1 cellular context compared by ENCODE assay signal in the genomic region with DNA sequence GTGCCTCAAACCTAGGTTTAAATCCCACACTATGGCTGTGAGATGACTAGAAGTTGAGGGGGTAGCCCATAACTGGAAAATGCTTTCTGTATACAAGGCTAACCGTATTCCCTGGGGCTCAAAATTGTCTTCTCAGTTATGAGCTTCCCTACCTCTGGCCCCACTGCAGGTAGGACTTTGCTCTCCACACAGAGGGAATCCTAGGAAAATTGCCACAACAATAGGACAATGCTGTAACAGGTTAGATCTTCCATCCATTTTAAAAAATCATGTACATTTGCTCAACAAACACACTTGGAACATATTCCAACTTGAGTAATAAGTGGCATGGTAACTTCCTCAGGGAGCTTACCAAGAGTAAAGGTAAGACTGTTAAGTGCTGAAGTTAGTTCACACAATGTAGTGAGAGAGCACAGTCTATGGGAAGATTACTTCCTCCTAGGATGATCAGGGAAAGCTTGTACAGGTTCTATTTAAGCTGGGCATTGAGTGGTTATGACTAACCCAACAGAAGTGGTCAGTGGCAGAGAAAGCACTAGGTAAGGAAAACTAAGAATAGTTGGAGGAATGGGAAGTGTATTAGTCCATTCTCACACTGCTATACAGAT.
TF ChIP-seq lines count a peak whose summit lies in the region.

No MANE protein-coding gene starts in this region.

TF ChIP-seq in HepG2, 621 proteins besides CTCF, POLR2A, EP300 and RAD21 (continued from another document and continues in another):
- TF ChIP-seq, protein P1, sequence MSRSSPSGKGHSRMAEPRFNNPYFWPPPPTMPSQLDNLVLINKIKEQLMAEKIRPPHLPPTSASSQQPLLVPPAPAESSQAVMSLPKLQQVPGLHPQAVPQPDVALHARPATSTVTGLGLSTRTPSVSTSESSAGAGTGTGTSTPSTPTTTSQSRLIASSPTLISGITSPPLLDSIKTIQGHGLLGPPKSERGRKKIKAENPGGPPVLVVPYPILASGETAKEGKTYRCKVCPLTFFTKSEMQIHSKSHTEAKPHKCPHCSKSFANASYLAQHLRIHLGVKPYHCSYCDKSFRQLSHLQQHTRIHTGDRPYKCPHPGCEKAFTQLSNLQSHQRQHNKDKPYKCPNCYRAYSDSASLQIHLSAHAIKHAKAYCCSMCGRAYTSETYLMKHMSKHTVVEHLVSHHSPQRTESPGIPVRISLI (CRISPR knock-in tag; IDR thresholded peaks at IDR 0.05; ENCODE audit: borderline replicate concordance), result no peak
- TF ChIP-seq ZNF251 (CRISPR knock-in tag; IDR thresholded peaks at IDR 0.05), result no peak
- TF ChIP-seq ZNF777 (CRISPR knock-in tag; IDR thresholded peaks at IDR 0.05), result no peak
- TF ChIP-seq ZNF577 (CRISPR knock-in tag; IDR thresholded peaks at IDR 0.05; ENCODE audit: borderline replicate concordance, low read depth), result no peak
- no peak for TF ChIP-seq NCOA2 (CRISPR knock-in tag; IDR thresholded peaks at IDR 0.05)
- no peak for TF ChIP-seq HDAC6 (IDR thresholded peaks at IDR 0.05; ENCODE audit: low read depth, low read length)
- TF ChIP-seq ELF4 (CRISPR knock-in tag; IDR thresholded peaks at IDR 0.05; ENCODE audit: borderline replicate concordance), result no peak
- peak; percentile 81 for TF ChIP-seq HNF4A (CRISPR knock-in tag; IDR thresholded peaks at IDR 0.05)
- TF ChIP-seq, protein P2, sequence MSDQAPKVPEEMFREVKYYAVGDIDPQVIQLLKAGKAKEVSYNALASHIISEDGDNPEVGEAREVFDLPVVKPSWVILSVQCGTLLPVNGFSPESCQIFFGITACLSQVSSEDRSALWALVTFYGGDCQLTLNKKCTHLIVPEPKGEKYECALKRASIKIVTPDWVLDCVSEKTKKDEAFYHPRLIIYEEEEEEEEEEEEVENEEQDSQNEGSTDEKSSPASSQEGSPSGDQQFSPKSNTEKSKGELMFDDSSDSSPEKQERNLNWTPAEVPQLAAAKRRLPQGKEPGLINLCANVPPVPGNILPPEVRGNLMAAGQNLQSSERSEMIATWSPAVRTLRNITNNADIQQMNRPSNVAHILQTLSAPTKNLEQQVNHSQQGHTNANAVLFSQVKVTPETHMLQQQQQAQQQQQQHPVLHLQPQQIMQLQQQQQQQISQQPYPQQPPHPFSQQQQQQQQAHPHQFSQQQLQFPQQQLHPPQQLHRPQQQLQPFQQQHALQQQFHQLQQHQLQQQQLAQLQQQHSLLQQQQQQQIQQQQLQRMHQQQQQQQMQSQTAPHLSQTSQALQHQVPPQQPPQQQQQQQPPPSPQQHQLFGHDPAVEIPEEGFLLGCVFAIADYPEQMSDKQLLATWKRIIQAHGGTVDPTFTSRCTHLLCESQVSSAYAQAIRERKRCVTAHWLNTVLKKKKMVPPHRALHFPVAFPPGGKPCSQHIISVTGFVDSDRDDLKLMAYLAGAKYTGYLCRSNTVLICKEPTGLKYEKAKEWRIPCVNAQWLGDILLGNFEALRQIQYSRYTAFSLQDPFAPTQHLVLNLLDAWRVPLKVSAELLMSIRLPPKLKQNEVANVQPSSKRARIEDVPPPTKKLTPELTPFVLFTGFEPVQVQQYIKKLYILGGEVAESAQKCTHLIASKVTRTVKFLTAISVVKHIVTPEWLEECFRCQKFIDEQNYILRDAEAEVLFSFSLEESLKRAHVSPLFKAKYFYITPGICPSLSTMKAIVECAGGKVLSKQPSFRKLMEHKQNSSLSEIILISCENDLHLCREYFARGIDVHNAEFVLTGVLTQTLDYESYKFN (CRISPR knock-in tag; conservative IDR thresholded peaks at IDR 0.05), result peak; percentile 73
- TF ChIP-seq NPAS2 (CRISPR knock-in tag; IDR thresholded peaks at IDR 0.05; ENCODE audit: borderline replicate concordance), result no peak
- no peak for TF ChIP-seq DNMT1 (CRISPR knock-in tag; IDR thresholded peaks at IDR 0.05)
- no peak for TF ChIP-seq U2AF2 (IDR thresholded peaks at IDR 0.05; ENCODE audit: low read depth, low read length)
- TF ChIP-seq RFX1 (IDR thresholded peaks at IDR 0.05), result no peak
- no peak for TF ChIP-seq NKX3-1 (CRISPR knock-in tag; IDR thresholded peaks at IDR 0.05)
- peak; percentile 39; the same call in 1 of the 2 replicates for TF ChIP-seq POGZ (CRISPR knock-in tag; IDR thresholded peaks at IDR 0.05)
- TF ChIP-seq, protein P3, sequence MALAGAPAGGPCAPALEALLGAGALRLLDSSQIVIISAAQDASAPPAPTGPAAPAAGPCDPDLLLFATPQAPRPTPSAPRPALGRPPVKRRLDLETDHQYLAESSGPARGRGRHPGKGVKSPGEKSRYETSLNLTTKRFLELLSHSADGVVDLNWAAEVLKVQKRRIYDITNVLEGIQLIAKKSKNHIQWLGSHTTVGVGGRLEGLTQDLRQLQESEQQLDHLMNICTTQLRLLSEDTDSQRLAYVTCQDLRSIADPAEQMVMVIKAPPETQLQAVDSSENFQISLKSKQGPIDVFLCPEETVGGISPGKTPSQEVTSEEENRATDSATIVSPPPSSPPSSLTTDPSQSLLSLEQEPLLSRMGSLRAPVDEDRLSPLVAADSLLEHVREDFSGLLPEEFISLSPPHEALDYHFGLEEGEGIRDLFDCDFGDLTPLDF (CRISPR knock-in tag; IDR thresholded peaks at IDR 0.05), result no peak
- TF ChIP-seq SRSF9 (IDR thresholded peaks at IDR 0.05; ENCODE audit: borderline replicate concordance, insufficient read depth, low read depth, low read length, poor library complexity, severe bottlenecking), result no peak
- TF ChIP-seq PPARG (CRISPR knock-in tag; conservative IDR thresholded peaks at IDR 0.05), result no peak; the same call in 1 of the 2 replicates
- no peak for TF ChIP-seq ZNF160 (CRISPR knock-in tag; IDR thresholded peaks at IDR 0.05)
- TF ChIP-seq, protein P4, sequence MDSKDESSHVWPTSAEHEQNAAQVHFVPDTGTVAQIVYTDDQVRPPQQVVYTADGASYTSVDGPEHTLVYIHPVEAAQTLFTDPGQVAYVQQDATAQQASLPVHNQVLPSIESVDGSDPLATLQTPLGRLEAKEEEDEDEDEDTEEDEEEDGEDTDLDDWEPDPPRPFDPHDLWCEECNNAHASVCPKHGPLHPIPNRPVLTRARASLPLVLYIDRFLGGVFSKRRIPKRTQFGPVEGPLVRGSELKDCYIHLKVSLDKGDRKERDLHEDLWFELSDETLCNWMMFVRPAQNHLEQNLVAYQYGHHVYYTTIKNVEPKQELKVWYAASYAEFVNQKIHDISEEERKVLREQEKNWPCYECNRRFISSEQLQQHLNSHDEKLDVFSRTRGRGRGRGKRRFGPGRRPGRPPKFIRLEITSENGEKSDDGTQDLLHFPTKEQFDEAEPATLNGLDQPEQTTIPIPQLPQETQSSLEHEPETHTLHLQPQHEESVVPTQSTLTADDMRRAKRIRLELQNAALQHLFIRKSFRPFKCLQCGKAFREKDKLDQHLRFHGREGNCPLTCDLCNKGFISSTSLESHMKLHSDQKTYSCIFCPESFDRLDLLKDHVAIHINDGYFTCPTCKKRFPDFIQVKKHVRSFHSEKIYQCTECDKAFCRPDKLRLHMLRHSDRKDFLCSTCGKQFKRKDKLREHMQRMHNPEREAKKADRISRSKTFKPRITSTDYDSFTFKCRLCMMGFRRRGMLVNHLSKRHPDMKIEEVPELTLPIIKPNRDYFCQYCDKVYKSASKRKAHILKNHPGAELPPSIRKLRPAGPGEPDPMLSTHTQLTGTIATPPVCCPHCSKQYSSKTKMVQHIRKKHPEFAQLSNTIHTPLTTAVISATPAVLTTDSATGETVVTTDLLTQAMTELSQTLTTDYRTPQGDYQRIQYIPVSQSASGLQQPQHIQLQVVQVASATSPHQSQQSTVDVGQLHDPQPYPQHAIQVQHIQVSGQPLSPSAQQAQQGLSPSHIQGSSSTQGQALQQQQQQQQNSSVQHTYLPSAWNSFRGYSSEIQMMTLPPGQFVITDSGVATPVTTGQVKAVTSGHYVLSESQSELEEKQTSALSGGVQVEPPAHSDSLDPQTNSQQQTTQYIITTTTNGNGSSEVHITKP (CRISPR knock-in tag; IDR thresholded peaks at IDR 0.05; ENCODE audit: low read depth), result no peak
- TF ChIP-seq ADNP (CRISPR knock-in tag; IDR thresholded peaks at IDR 0.05), result no peak
- no peak for TF ChIP-seq FOXA1 (IDR thresholded peaks at IDR 0.05)
- TF ChIP-seq FOXA1 (CRISPR knock-in tag; IDR thresholded peaks at IDR 0.05), result 0 out of 2 replicates have a peak, but pooled peaks have one; percentile 6
- TF ChIP-seq NFIB (CRISPR knock-in tag; IDR thresholded peaks at IDR 0.05; ENCODE audit: borderline replicate concordance), result no peak
- no peak for TF ChIP-seq ZNF235 (CRISPR knock-in tag; IDR thresholded peaks at IDR 0.05; ENCODE audit: borderline replicate concordance)
- no peak for TF ChIP-seq JUND (CRISPR knock-in tag; IDR thresholded peaks at IDR 0.05)
- TF ChIP-seq, protein P5, sequence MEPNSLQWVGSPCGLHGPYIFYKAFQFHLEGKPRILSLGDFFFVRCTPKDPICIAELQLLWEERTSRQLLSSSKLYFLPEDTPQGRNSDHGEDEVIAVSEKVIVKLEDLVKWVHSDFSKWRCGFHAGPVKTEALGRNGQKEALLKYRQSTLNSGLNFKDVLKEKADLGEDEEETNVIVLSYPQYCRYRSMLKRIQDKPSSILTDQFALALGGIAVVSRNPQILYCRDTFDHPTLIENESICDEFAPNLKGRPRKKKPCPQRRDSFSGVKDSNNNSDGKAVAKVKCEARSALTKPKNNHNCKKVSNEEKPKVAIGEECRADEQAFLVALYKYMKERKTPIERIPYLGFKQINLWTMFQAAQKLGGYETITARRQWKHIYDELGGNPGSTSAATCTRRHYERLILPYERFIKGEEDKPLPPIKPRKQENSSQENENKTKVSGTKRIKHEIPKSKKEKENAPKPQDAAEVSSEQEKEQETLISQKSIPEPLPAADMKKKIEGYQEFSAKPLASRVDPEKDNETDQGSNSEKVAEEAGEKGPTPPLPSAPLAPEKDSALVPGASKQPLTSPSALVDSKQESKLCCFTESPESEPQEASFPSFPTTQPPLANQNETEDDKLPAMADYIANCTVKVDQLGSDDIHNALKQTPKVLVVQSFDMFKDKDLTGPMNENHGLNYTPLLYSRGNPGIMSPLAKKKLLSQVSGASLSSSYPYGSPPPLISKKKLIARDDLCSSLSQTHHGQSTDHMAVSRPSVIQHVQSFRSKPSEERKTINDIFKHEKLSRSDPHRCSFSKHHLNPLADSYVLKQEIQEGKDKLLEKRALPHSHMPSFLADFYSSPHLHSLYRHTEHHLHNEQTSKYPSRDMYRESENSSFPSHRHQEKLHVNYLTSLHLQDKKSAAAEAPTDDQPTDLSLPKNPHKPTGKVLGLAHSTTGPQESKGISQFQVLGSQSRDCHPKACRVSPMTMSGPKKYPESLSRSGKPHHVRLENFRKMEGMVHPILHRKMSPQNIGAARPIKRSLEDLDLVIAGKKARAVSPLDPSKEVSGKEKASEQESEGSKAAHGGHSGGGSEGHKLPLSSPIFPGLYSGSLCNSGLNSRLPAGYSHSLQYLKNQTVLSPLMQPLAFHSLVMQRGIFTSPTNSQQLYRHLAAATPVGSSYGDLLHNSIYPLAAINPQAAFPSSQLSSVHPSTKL (CRISPR knock-in tag; IDR thresholded peaks at IDR 0.05), result peak; percentile 67; the same call in 1 of the 2 replicates
- no peak for TF ChIP-seq HDAC1 (CRISPR knock-in tag; IDR thresholded peaks at IDR 0.05)
- TF ChIP-seq RBM39 (IDR thresholded peaks at IDR 0.05; ENCODE audit: low read depth, low read length, poor library complexity, severe bottlenecking), result no peak
- TF ChIP-seq, protein P6, sequence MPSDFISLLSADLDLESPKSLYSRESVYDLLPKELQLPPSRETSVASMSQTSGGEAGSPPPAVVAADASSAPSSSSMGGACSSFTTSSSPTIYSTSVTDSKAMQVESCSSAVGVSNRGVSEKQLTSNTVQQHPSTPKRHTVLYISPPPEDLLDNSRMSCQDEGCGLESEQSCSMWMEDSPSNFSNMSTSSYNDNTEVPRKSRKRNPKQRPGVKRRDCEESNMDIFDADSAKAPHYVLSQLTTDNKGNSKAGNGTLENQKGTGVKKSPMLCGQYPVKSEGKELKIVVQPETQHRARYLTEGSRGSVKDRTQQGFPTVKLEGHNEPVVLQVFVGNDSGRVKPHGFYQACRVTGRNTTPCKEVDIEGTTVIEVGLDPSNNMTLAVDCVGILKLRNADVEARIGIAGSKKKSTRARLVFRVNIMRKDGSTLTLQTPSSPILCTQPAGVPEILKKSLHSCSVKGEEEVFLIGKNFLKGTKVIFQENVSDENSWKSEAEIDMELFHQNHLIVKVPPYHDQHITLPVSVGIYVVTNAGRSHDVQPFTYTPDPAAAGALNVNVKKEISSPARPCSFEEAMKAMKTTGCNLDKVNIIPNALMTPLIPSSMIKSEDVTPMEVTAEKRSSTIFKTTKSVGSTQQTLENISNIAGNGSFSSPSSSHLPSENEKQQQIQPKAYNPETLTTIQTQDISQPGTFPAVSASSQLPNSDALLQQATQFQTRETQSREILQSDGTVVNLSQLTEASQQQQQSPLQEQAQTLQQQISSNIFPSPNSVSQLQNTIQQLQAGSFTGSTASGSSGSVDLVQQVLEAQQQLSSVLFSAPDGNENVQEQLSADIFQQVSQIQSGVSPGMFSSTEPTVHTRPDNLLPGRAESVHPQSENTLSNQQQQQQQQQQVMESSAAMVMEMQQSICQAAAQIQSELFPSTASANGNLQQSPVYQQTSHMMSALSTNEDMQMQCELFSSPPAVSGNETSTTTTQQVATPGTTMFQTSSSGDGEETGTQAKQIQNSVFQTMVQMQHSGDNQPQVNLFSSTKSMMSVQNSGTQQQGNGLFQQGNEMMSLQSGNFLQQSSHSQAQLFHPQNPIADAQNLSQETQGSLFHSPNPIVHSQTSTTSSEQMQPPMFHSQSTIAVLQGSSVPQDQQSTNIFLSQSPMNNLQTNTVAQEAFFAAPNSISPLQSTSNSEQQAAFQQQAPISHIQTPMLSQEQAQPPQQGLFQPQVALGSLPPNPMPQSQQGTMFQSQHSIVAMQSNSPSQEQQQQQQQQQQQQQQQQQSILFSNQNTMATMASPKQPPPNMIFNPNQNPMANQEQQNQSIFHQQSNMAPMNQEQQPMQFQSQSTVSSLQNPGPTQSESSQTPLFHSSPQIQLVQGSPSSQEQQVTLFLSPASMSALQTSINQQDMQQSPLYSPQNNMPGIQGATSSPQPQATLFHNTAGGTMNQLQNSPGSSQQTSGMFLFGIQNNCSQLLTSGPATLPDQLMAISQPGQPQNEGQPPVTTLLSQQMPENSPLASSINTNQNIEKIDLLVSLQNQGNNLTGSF (CRISPR knock-in tag; IDR thresholded peaks at IDR 0.05), result no peak
- TF ChIP-seq ZNF546 (CRISPR knock-in tag; conservative IDR thresholded peaks at IDR 0.05), result no peak
- TF ChIP-seq SP5 (CRISPR knock-in tag; IDR thresholded peaks at IDR 0.05; ENCODE audit: borderline replicate concordance, low read depth), result no peak
- TF ChIP-seq, protein P7, sequence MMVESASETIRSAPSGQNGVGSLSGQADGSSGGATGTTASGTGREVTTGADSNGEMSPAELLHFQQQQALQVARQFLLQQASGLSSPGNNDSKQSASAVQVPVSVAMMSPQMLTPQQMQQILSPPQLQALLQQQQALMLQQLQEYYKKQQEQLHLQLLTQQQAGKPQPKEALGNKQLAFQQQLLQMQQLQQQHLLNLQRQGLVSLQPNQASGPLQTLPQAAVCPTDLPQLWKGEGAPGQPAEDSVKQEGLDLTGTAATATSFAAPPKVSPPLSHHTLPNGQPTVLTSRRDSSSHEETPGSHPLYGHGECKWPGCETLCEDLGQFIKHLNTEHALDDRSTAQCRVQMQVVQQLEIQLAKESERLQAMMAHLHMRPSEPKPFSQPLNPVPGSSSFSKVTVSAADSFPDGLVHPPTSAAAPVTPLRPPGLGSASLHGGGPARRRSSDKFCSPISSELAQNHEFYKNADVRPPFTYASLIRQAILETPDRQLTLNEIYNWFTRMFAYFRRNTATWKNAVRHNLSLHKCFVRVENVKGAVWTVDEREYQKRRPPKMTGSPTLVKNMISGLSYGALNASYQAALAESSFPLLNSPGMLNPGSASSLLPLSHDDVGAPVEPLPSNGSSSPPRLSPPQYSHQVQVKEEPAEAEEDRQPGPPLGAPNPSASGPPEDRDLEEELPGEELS (CRISPR knock-in tag; IDR thresholded peaks at IDR 0.05), result no peak
- TF ChIP-seq ASH2L (IDR thresholded peaks at IDR 0.05; ENCODE audit: insufficient read length, low read depth, low read length), result peak; percentile 70
- TF ChIP-seq ZSCAN9 (CRISPR knock-in tag; IDR thresholded peaks at IDR 0.05; ENCODE audit: borderline replicate concordance), result no peak
- no peak for TF ChIP-seq AGO1 (IDR thresholded peaks at IDR 0.05; ENCODE audit: low read depth, low read length, poor library complexity, severe bottlenecking)
- peak; percentile 38; the same call in 1 of the 2 replicates for TF ChIP-seq ELF3 (CRISPR knock-in tag; IDR thresholded peaks at IDR 0.05)
